ENCODE assay signal across 25 cellular contexts in genomic region chr9:3825724-3826123, GRCh38.
"Had no signal": no experiment of that assay in that cellular context is flagged by ENCODE, and none has a peak within 500 bp of the region (broad histone marks: within the 10 kb centered on the region; RNA-seq: fewer than 3 reads in every experiment).

No MANE protein-coding gene starts in this region.

- H3K9me3 Mint-ChIP-seq: activated CD4-positive, alpha-beta T cell treated with anti-CD3 and anti-CD28 coated beads, Interleukin-2, amount 10 ng/mL, durations not matched to agents 7 days and 5 days; central memory CD8-positive, alpha-beta T cell; endodermal cell; memory B cell; T-helper 1 cell treated with Interleukin-12 subunit alpha and Interleukin-12 subunit beta and Interleukin-4 antibody, amounts not matched to agents 30 μg/mL and 1 μg/mL, for 36 hours had no signal

- H3K27me3 ChIP-seq: brain microvascular endothelial cell, colonic mucosa, neural progenitor cell, stomach, upper lobe of left lung had no signal

- H2AFZ ChIP-seq: neural progenitor cell had no signal

- H3K27ac Mint-ChIP-seq: activated CD4-positive, alpha-beta T cell treated with anti-CD3 and anti-CD28 coated beads, Interleukin-2, amount 10 ng/mL, durations not matched to agents 7 days and 5 days; activated CD8-positive, alpha-beta T cell treated with anti-CD3 and anti-CD28 coated beads, Interleukin-2, amount 10 ng/mL, durations not matched to agents 7 days and 5 days; endodermal cell; immature natural killer cell; memory B cell; naive B cell; neural progenitor cell; T-helper 1 cell treated with Interleukin-12 subunit alpha and Interleukin-12 subunit beta and Interleukin-4 antibody, amounts not matched to agents 30 μg/mL and 1 μg/mL, for 36 hours had no signal

- H3K4me3 Mint-ChIP-seq: activated CD4-positive, alpha-beta T cell treated with anti-CD3 and anti-CD28 coated beads, Interleukin-2, amount 10 ng/mL, durations not matched to agents 7 days and 5 days; activated CD8-positive, alpha-beta T cell treated with anti-CD3 and anti-CD28 coated beads, Interleukin-2, amount 10 ng/mL, durations not matched to agents 7 days and 5 days; central memory CD8-positive, alpha-beta T cell; endodermal cell; immature natural killer cell; memory B cell; naive B cell; neural progenitor cell; T-helper 1 cell treated with Interleukin-12 subunit alpha and Interleukin-12 subunit beta and Interleukin-4 antibody, amounts not matched to agents 30 μg/mL and 1 μg/mL, for 36 hours had no signal

- H3K9ac ChIP-seq: neural progenitor cell had no signal

- H3K4me3 ChIP-seq: colonic mucosa, mucosa of descending colon, neural progenitor cell, psoas muscle, skin epidermis, stomach, upper lobe of left lung had no signal

- DNase-seq: activated CD4-positive, alpha-beta T cell treated with anti-CD3 and anti-CD28 coated beads, Interleukin-2, amount 10 ng/mL, durations not matched to agents 7 days and 5 days; activated CD8-positive, alpha-beta T cell treated with anti-CD3 and anti-CD28 coated beads, Interleukin-2, amount 10 ng/mL, durations not matched to agents 7 days and 5 days; activated effector memory CD4-positive, alpha-beta T cell treated with anti-CD3 and anti-CD28 coated beads, Interleukin-2, amount 50 U/mL, for 16 hours; activated naive CD4-positive, alpha-beta T cell treated with anti-CD3 and anti-CD28 coated beads, Interleukin-2, amount 50 U/mL, for 16 hours; activated T-cell treated with anti-CD3 and anti-CD28 coated beads, Interleukin-2, amount 50 U/mL, for 48 hours; aorta; brain microvascular endothelial cell; colonic mucosa; endodermal cell; erythroblast; foreskin melanocyte; immature natural killer cell; left ventricle myocardium superior; mucosa of descending colon; naive B cell; psoas muscle; right cardiac atrium; stimulated activated CD4-positive, alpha-beta T cell treated with anti-CD3 and anti-CD28 coated beads, Interleukin-4, amount 100 ng/mL, for 1 hour; stomach; upper lobe of left lung had no signal

- H3K4me2 ChIP-seq: neural progenitor cell had no signal

- H3K9me3 ChIP-seq: colonic mucosa, mucosa of descending colon, psoas muscle, stomach, upper lobe of left lung had no signal

- H3K27me3 Mint-ChIP-seq: activated CD4-positive, alpha-beta T cell treated with anti-CD3 and anti-CD28 coated beads, Interleukin-2, amount 10 ng/mL, durations not matched to agents 7 days and 5 days had no signal

- H3K27ac ChIP-seq: brain microvascular endothelial cell, colonic mucosa, neural progenitor cell, psoas muscle, stomach, upper lobe of left lung had no signal

- H3K4me1 Mint-ChIP-seq: activated CD4-positive, alpha-beta T cell treated with anti-CD3 and anti-CD28 coated beads, Interleukin-2, amount 10 ng/mL, durations not matched to agents 7 days and 5 days; central memory CD8-positive, alpha-beta T cell; immature natural killer cell; memory B cell; naive B cell had no signal

- H3K36me3 Mint-ChIP-seq: immature natural killer cell, memory B cell, naive B cell had no signal

- H3K4me1 ChIP-seq: colonic mucosa, psoas muscle had no signal

- H3K36me3 ChIP-seq: brain microvascular endothelial cell, colonic mucosa, neural progenitor cell, upper lobe of left lung had no signal
